18 cellular contexts compared by ENCODE assay signal in the genomic region with DNA sequence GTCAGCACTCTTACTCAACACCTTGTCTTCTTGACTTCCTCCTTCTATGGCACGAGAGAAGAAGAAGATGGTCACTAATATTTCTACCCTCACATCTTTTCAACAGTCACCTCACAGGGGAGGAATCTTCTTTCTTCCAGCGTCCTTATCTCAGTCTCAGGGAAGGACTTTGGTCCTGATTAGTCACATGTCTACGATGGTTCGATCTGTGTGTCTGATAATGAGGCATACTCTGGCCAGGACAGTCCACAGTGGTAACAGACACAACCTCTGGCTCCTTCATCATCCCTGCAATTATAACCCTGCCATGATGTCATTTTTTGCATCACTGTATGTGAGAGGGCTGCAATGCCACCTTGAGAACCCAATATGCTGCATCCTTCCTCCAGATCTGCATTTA. TPM values are rescaled to one million over a fixed set of nuclear protein-coding genes. Genes with fewer than 3 reads are reported as not detected.
DNase-seq lines count a peak whose midpoint lies in the region; ATAC-seq, FAIRE-seq and TF ChIP-seq lines count a peak whose summit lies in the region.
"Had no signal": no experiment of that assay in that cellular context is flagged by ENCODE, and none has a peak within 500 bp of the region (broad histone marks: within the 10 kb centered on the region; RNA-seq: fewer than 3 reads in every experiment).

No MANE protein-coding gene starts in this region.

- H3K9me3 ChIP-seq in GM12878 (replicated peaks; ENCODE audit: control insufficient read depth, insufficient read depth, low read length) (no peaks in the 10 kb centered on the region; the same call in none of the 3 replicates), small intestine (ENCODE audit: control insufficient read depth, low read depth) (no peaks in the 10 kb centered on the region)

- 51% methylated on average over 4 of the region's 4 CpGs for WGBS in GM12878 (ENCODE audit: insufficient coverage, insufficient replicate concordance, low lambda C conversion rate, missing lambda C conversion rate)
- WGBS in small intestine, 3 donors = 28 to 69% (median 46%) methylated on average over 4 of the region's 4 CpGs

- no peak overlapping the region for H3K4me2 ChIP-seq in GM12878 (ENCODE audit: control insufficient read depth, insufficient read depth)

- H3K27me3 ChIP-seq in GM12878 (replicated peaks in 1 of 2; ENCODE audit: control insufficient read depth in 2 of 2, insufficient read depth in 2 of 2, low read length in 1 of 2) (no peaks in the 10 kb centered on the region), small intestine (ENCODE audit: control insufficient read depth in 2 of 2, insufficient read depth in 2 of 2, low read length in 2 of 2) (peaks cover 0 to 3% of the 10 kb centered on the region in 2 donors)

- in situ Hi-C loops in GM12878 (cut with MboI) = no loop called here

- CTCF ChIA-PET in GM12878 (lab: Yijun Ruan, JAX) = no interaction called here

- H3K27ac ChIP-seq in GM12878 (ENCODE audit: control insufficient read depth, insufficient read depth) (no peak overlapping the region), small intestine (ENCODE audit: low read depth in 1 of 2, low read length in 1 of 2) (no peak overlapping the region)

- H4K20me1 ChIP-seq in GM12878 (ENCODE audit: control insufficient read depth, insufficient read depth) = no peaks in the 10 kb centered on the region

- POLR2A ChIA-PET in GM12878 (lab: Charles Lee) = interaction anchor here (0.6 kb wide), 3 partner anchors 21 to 118 kb away, joined by 3 to 9 read pairs (median 4); no protein-coding TSS in a partner anchor

- no peak overlapping the region for H3K9ac ChIP-seq in GM12878 (ENCODE audit: control insufficient read depth, insufficient read depth, low read length)

- H3K4me3 ChIP-seq in NB4 (ENCODE audit: low read depth, low read length) (no peak overlapping the region), GM12878 (no peak overlapping the region), small intestine (ENCODE audit: low read depth in 1 of 2, low read length in 2 of 2) (no peak overlapping the region)

- peaks cover 1% of the 10 kb centered on the region; the same call in 1 of the 2 replicates for H3K79me2 ChIP-seq in GM12878 (ENCODE audit: control insufficient read depth, insufficient read depth, low read length)

- H3K36me3 ChIP-seq in GM12878 (ENCODE audit: control insufficient read depth in 2 of 2, insufficient read depth in 2 of 2, low read length in 1 of 2) = no peaks in the 10 kb centered on the region
- H3K36me3 ChIP-seq in small intestine (ENCODE audit: control insufficient read depth in 2 of 2, insufficient read depth in 2 of 2, low read length in 2 of 2) = no peaks in the 10 kb centered on the region

- H2AFZ ChIP-seq in GM12878 (ENCODE audit: control insufficient read depth, low read depth, low read length) = no peak overlapping the region

- DNase-seq in SKM-1 (lab: John Stamatoyannopoulos, UW; ENCODE audit: unreplicated experiment) (peak; percentile 10), SKM-1 treated with dmso at 0.1 percent for 144 hours (lab: John Stamatoyannopoulos, UW; ENCODE audit: unreplicated experiment) (no peak), NB4 (ENCODE audit: low read depth) (peak; percentile 2), GM12878 (ENCODE audit: low read depth, low spot score) (no peak), small intestine (peak; percentile 3), GDM1 (lab: John Stamatoyannopoulos, UW) (no peak), HPDE6-E6E7 (ENCODE audit: extremely low spot score) (no peak), HCEC 1CT (no peak)
- DNase-seq: ACHN; C1 segment of cervical spinal cord; CD4-positive, alpha-beta T cell; DMS153; DMS79 treated with DMSO at 0.1 percent for 48 hours; GF-D8 had no signal

- no peak for TF ChIP-seq RAD21 in GM12878 (IDR thresholded peaks at IDR 0.05; ENCODE audit: insufficient read depth, low read depth, low read length)

- TF ChIP-seq CTCF in NB4 (IDR thresholded peaks at IDR 0.05; ENCODE audit: low read depth, low read length) (no peak), GM12878 (IDR thresholded peaks at IDR 0.05 in 2 of 3, conservative IDR thresholded peaks at IDR 0.05 in 1 of 3; ENCODE audit: control insufficient read depth in 2 of 3, extremely low read depth in 1 of 3, insufficient read depth in 1 of 3, low read depth in 3 of 3, low read length in 3 of 3) (no peak)

- H3K4me1 ChIP-seq in GM12878 (ENCODE audit: control insufficient read depth, insufficient read depth, low read length) (peaks cover 4% of the 10 kb centered on the region), small intestine (ENCODE audit: control insufficient read depth in 2 of 2, insufficient read depth in 1 of 2, low read depth in 1 of 2, low read length in 1 of 2) (no peaks in the 10 kb centered on the region)

- no peak for TF ChIP-seq EP300 in GM12878 (IDR thresholded peaks at IDR 0.05; ENCODE audit: borderline replicate concordance in 1 of 2, control insufficient read depth in 1 of 2, low read depth in 2 of 2, low read length in 2 of 2)

- ATAC-seq in GM12878 = no peak

- no peak for TF ChIP-seq POLR2A in NB4 (IDR thresholded peaks at IDR 0.05; ENCODE audit: extremely low read depth, insufficient read length)
- no peak for TF ChIP-seq POLR2A in GM12878 (IDR thresholded peaks at IDR 0.05; ENCODE audit: low read depth, low read length)

- RAD21 ChIA-PET in GM12878 (lab: Charles Lee; ENCODE audit: unreplicated experiment) = no interaction called here

- no TSS peak for BruUV-seq in GM12878 (replicated peaks; lab: Mats Ljungman, UMichigan)

- intact Hi-C loops in GM12878 (cut with micrococcal nuclease; ENCODE audit: unreplicated experiment) = no loop called here

- SMC1A ChIA-PET in GM12878 (lab: Charles Lee; ENCODE audit: uncharacterized antibody, unreplicated experiment) = interaction anchor here (1.1 kb wide), 1 partner anchor 8 kb away, joined by 3 read pairs; no protein-coding TSS in a partner anchor

- FAIRE-seq in GM12878 (lab: Jason Lieb, UNC) (no peak), small intestine (lab: Jason Lieb, UNC) (no peak)
- FAIRE-seq: D721Med had no signal

TF ChIP-seq in GM12878, 131 proteins besides CTCF, POLR2A, EP300 and RAD21:
- TF ChIP-seq ZSCAN29 (IDR thresholded peaks at IDR 0.05) (no peak), RUNX3 (IDR thresholded peaks at IDR 0.05; ENCODE audit: low read length) (peak; percentile 24; the same call in 1 of the 2 replicates), CREB1 (IDR thresholded peaks at IDR 0.05; ENCODE audit: low read depth) (peak; percentile 35; the same call in 1 of the 2 replicates), FOXK2 (IDR thresholded peaks at IDR 0.05) (no peak), RCOR1 (conservative IDR thresholded peaks at IDR 0.05; ENCODE audit: low read depth, low read length) (no peak)
- TF ChIP-seq, protein P1, sequence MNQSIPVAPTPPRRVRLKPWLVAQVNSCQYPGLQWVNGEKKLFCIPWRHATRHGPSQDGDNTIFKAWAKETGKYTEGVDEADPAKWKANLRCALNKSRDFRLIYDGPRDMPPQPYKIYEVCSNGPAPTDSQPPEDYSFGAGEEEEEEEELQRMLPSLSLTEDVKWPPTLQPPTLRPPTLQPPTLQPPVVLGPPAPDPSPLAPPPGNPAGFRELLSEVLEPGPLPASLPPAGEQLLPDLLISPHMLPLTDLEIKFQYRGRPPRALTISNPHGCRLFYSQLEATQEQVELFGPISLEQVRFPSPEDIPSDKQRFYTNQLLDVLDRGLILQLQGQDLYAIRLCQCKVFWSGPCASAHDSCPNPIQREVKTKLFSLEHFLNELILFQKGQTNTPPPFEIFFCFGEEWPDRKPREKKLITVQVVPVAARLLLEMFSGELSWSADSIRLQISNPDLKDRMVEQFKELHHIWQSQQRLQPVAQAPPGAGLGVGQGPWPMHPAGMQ (IDR thresholded peaks at IDR 0.05; ENCODE audit: borderline replicate concordance) = no peak

RNA-seq across cellular contexts. Expression of a gene that starts 15.9 kb away (rescaled TPM):
- 130 and 147 TPM in 2 replicates for total RNA-seq in GM12878 (2013; cell fraction: nucleolus; rRNA removed)
- total RNA-seq in GM12878 (2014; rRNA removed) (10.0 and 11.0 TPM in 2 replicates), GM12878 (2014; rRNA removed; fragmentation: Illumina TruSeq; extraction: Trizol) (16.8 and 18.1 TPM in 2 replicates), GM12878 (2021) (14.9 and 16.9 TPM in 2 replicates)
- 2.7 TPM for polyA plus RNA-seq in GM12878 (2011; ENCODE audit: low read depth)
- polyA plus RNA-seq in GM12878 (2011; rRNA removed) (8.8 and 13.8 TPM in 2 replicates), GM12878 (2014; fragmentation: Illumina TruSeq; extraction: Trizol) (16.4 and 23.7 TPM in 2 replicates), GM12878 (2014; fragmentation: Nextera tagmentation; extraction: Ambion mirVana) (1 to 10 TPM; 3.9 to 4.7 TPM), GM12878 (2014; rRNA removed) (10.3 and 13.6 TPM in 2 replicates), GM12878 (2016; fragmentation: Nextera tagmentation; extraction: Ambion mirVana) (10 to 100 TPM; 11.3 to 13.5 TPM), small intestine (under 1 TPM in 2 of 3 donors, not detected in 1; 0.54 to 0.58 TPM)
- polyA plus RNA-seq in GM12878 (2011; cell fraction: cytosol; rRNA removed) = 3.9 and 4.2 TPM in 2 replicates
- polyA plus RNA-seq in GM12878 (2011; cell fraction: nucleus; rRNA removed) = 17.2 and 20.4 TPM in 2 replicates
- polyA plus RNA-seq in GM12878 (2012) = 3.4 and 4.9 TPM in 2 replicates
- 8.8 and 9.4 TPM in 2 replicates for polyA minus RNA-seq in GM12878 (2011; rRNA and poly(A)+ RNA removed)
- polyA minus RNA-seq in GM12878 (2011; cell fraction: cytosol; rRNA and poly(A)+ RNA removed) = 3.0 and 5.3 TPM in 2 replicates
- 19.8 and 25.5 TPM in 2 replicates for polyA minus RNA-seq in GM12878 (2011; cell fraction: nucleus; rRNA and poly(A)+ RNA removed)
- total RNA-seq: A172; B cell; CD4-positive, alpha-beta T cell; HT-29 had no signal

Comparison
In these comparisons a context has a peak if more than half of its experiments do, and no peak if none do; other contexts are left out.
1. DNase-seq: peak in SKM-1 (single experiment), NB4 (single experiment) and small intestine (single experiment); none in SKM-1 treated with dmso at 0.1 percent for 144 hours (single experiment), GM12878 (single experiment), GDM1 (single experiment), HPDE6-E6E7 (single experiment) and HCEC 1CT (single experiment).